1 cellular context compared by ENCODE assay signal in the genomic region with DNA sequence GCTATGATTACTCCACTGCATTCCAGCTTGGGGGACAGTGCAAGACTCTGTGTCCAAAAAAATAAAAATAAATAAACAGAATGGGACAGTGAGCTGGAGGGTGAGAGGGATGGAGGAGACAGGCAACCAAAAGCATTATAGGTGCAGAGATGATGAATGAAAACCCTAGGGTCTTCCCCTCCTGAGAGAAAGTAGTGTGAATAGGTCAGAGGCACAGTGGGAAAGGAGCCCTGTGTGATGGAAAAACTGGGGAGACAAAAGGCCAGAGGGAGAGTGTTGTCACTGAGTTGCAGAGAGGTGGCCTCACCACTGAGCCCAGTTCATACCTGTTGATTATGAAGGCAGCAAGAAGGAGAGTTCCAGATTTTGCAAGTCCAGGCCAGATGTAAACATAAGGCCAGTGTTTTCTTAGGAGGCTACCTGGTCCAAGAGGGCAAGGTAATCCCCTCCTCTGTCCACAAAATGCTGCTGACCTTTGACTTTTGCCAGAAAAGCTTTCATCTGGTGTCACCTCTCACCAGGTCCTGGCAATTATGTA.
TF ChIP-seq lines count a peak whose summit lies in the region.

No MANE protein-coding gene starts in this region.

TF ChIP-seq in HepG2, 621 proteins besides CTCF, POLR2A, EP300 and RAD21 (continued from another document and continues in another):
- TF ChIP-seq, protein P1, sequence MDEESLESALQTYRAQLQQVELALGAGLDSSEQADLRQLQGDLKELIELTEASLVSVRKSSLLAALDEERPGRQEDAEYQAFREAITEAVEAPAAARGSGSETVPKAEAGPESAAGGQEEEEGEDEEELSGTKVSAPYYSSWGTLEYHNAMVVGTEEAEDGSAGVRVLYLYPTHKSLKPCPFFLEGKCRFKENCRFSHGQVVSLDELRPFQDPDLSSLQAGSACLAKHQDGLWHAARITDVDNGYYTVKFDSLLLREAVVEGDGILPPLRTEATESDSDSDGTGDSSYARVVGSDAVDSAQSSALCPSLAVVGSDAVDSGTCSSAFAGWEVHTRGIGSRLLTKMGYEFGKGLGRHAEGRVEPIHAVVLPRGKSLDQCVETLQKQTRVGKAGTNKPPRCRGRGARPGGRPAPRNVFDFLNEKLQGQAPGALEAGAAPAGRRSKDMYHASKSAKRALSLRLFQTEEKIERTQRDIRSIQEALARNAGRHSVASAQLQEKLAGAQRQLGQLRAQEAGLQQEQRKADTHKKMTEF (CRISPR knock-in tag; IDR thresholded peaks at IDR 0.05): peak; percentile 78
- TF ChIP-seq, protein P2, sequence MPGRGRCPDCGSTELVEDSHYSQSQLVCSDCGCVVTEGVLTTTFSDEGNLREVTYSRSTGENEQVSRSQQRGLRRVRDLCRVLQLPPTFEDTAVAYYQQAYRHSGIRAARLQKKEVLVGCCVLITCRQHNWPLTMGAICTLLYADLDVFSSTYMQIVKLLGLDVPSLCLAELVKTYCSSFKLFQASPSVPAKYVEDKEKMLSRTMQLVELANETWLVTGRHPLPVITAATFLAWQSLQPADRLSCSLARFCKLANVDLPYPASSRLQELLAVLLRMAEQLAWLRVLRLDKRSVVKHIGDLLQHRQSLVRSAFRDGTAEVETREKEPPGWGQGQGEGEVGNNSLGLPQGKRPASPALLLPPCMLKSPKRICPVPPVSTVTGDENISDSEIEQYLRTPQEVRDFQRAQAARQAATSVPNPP (CRISPR knock-in tag; IDR thresholded peaks at IDR 0.05): no peak; the same call in 1 of the 2 replicates
- no peak for TF ChIP-seq ZFP82 (CRISPR knock-in tag; IDR thresholded peaks at IDR 0.05; ENCODE audit: borderline replicate concordance)
- no peak for TF ChIP-seq ZNF790 (CRISPR knock-in tag; IDR thresholded peaks at IDR 0.05; ENCODE audit: borderline replicate concordance)
- TF ChIP-seq, protein P3, sequence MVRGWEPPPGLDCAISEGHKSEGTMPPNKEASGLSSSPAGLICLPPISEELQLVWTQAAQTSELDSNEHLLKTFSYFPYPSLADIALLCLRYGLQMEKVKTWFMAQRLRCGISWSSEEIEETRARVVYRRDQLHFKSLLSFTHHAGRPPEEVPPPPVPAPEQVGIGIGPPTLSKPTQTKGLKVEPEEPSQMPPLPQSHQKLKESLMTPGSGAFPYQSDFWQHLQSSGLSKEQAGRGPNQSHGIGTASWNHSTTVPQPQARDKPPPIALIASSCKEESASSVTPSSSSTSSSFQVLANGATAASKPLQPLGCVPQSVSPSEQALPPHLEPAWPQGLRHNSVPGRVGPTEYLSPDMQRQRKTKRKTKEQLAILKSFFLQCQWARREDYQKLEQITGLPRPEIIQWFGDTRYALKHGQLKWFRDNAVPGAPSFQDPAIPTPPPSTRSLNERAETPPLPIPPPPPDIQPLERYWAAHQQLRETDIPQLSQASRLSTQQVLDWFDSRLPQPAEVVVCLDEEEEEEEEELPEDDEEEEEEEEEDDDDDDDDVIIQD (CRISPR knock-in tag; IDR thresholded peaks at IDR 0.05; ENCODE audit: low read depth): no peak
- TF ChIP-seq ZNF329 (CRISPR knock-in tag; IDR thresholded peaks at IDR 0.05; ENCODE audit: low read depth): no peak
- no peak for TF ChIP-seq AKAP8 (CRISPR knock-in tag; IDR thresholded peaks at IDR 0.05)
- TF ChIP-seq, protein P4, sequence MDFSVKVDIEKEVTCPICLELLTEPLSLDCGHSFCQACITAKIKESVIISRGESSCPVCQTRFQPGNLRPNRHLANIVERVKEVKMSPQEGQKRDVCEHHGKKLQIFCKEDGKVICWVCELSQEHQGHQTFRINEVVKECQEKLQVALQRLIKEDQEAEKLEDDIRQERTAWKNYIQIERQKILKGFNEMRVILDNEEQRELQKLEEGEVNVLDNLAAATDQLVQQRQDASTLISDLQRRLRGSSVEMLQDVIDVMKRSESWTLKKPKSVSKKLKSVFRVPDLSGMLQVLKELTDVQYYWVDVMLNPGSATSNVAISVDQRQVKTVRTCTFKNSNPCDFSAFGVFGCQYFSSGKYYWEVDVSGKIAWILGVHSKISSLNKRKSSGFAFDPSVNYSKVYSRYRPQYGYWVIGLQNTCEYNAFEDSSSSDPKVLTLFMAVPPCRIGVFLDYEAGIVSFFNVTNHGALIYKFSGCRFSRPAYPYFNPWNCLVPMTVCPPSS (IDR thresholded peaks at IDR 0.05): no peak
- TF ChIP-seq, protein P5, sequence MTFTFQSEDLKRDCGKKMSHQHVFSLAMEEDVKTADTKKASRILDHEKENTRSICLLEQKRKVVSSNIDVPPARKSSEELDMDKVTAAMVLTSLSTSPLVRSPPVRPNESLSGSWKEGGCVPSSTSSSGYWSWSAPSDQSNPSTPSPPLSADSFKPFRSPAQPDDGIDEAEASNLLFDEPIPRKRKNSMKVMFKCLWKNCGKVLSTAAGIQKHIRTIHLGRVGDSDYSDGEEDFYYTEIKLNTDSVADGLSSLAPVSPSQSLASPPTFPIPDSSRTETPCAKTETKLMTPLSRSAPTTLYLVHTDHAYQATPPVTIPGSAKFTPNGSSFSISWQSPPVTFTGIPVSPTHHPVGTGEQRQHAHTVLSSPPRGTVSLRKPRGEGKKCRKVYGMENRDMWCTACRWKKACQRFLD (CRISPR knock-in tag; IDR thresholded peaks at IDR 0.05; ENCODE audit: borderline replicate concordance): no peak
- no peak for TF ChIP-seq CREB1 (IDR thresholded peaks at IDR 0.05)
- peak; percentile 53; the same call in 1 of the 2 replicates for TF ChIP-seq CREB1 (CRISPR knock-in tag; IDR thresholded peaks at IDR 0.05)
- TF ChIP-seq RORA (CRISPR knock-in tag; IDR thresholded peaks at IDR 0.05): no peak
- TF ChIP-seq, protein P6, sequence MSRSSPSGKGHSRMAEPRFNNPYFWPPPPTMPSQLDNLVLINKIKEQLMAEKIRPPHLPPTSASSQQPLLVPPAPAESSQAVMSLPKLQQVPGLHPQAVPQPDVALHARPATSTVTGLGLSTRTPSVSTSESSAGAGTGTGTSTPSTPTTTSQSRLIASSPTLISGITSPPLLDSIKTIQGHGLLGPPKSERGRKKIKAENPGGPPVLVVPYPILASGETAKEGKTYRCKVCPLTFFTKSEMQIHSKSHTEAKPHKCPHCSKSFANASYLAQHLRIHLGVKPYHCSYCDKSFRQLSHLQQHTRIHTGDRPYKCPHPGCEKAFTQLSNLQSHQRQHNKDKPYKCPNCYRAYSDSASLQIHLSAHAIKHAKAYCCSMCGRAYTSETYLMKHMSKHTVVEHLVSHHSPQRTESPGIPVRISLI (CRISPR knock-in tag; IDR thresholded peaks at IDR 0.05; ENCODE audit: borderline replicate concordance): peak; percentile 6; the same call in 1 of the 2 replicates
- TF ChIP-seq RXRB (CRISPR knock-in tag; IDR thresholded peaks at IDR 0.05; ENCODE audit: borderline replicate concordance): peak; percentile 84
- TF ChIP-seq ZMYM2 (CRISPR knock-in tag; IDR thresholded peaks at IDR 0.05): peak; percentile 35; the same call in 1 of the 2 replicates
- TF ChIP-seq, protein P7, sequence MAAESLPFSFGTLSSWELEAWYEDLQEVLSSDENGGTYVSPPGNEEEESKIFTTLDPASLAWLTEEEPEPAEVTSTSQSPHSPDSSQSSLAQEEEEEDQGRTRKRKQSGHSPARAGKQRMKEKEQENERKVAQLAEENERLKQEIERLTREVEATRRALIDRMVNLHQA (CRISPR knock-in tag; IDR thresholded peaks at IDR 0.05): no peak
- no peak for TF ChIP-seq XBP1 (CRISPR knock-in tag; IDR thresholded peaks at IDR 0.05)
- TF ChIP-seq MZF1 (CRISPR knock-in tag; IDR thresholded peaks at IDR 0.05; ENCODE audit: borderline replicate concordance): no peak
- TF ChIP-seq SOX6 (IDR thresholded peaks at IDR 0.05): no peak
- peak; percentile 92 for TF ChIP-seq SOX6 (CRISPR knock-in tag; IDR thresholded peaks at IDR 0.05)
- TF ChIP-seq TMF1 (CRISPR knock-in tag; IDR thresholded peaks at IDR 0.05; ENCODE audit: low read depth): no peak
- no peak for TF ChIP-seq IKZF1 (IDR thresholded peaks at IDR 0.05)
- TF ChIP-seq, protein P8, sequence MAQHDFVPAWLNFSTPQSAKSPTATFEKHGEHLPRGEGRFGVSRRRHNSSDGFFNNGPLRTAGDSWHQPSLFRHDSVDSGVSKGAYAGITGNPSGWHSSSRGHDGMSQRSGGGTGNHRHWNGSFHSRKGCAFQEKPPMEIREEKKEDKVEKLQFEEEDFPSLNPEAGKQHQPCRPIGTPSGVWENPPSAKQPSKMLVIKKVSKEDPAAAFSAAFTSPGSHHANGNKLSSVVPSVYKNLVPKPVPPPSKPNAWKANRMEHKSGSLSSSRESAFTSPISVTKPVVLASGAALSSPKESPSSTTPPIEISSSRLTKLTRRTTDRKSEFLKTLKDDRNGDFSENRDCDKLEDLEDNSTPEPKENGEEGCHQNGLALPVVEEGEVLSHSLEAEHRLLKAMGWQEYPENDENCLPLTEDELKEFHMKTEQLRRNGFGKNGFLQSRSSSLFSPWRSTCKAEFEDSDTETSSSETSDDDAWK (CRISPR knock-in tag; IDR thresholded peaks at IDR 0.05): no peak
- TF ChIP-seq, protein P9, sequence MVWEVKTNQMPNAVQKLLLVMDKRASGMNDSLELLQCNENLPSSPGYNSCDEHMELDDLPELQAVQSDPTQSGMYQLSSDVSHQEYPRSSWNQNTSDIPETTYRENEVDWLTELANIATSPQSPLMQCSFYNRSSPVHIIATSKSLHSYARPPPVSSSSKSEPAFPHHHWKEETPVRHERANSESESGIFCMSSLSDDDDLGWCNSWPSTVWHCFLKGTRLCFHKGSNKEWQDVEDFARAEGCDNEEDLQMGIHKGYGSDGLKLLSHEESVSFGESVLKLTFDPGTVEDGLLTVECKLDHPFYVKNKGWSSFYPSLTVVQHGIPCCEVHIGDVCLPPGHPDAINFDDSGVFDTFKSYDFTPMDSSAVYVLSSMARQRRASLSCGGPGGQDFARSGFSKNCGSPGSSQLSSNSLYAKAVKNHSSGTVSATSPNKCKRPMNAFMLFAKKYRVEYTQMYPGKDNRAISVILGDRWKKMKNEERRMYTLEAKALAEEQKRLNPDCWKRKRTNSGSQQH (CRISPR knock-in tag; IDR thresholded peaks at IDR 0.05; ENCODE audit: low read depth): no peak
- TF ChIP-seq ZNF777 (CRISPR knock-in tag; IDR thresholded peaks at IDR 0.05): no peak
- TF ChIP-seq, protein P10, sequence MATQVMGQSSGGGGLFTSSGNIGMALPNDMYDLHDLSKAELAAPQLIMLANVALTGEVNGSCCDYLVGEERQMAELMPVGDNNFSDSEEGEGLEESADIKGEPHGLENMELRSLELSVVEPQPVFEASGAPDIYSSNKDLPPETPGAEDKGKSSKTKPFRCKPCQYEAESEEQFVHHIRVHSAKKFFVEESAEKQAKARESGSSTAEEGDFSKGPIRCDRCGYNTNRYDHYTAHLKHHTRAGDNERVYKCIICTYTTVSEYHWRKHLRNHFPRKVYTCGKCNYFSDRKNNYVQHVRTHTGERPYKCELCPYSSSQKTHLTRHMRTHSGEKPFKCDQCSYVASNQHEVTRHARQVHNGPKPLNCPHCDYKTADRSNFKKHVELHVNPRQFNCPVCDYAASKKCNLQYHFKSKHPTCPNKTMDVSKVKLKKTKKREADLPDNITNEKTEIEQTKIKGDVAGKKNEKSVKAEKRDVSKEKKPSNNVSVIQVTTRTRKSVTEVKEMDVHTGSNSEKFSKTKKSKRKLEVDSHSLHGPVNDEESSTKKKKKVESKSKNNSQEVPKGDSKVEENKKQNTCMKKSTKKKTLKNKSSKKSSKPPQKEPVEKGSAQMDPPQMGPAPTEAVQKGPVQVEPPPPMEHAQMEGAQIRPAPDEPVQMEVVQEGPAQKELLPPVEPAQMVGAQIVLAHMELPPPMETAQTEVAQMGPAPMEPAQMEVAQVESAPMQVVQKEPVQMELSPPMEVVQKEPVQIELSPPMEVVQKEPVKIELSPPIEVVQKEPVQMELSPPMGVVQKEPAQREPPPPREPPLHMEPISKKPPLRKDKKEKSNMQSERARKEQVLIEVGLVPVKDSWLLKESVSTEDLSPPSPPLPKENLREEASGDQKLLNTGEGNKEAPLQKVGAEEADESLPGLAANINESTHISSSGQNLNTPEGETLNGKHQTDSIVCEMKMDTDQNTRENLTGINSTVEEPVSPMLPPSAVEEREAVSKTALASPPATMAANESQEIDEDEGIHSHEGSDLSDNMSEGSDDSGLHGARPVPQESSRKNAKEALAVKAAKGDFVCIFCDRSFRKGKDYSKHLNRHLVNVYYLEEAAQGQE (IDR thresholded peaks at IDR 0.05; ENCODE audit: borderline replicate concordance in 1 of 2, low read depth in 1 of 2, low read length in 2 of 2): peak in 1 of 2 experiments; percentile 44; a peak in 1 of 4 replicates
- TF ChIP-seq ZNF878 (CRISPR knock-in tag; IDR thresholded peaks at IDR 0.05): peak; percentile 75; the same call in 1 of the 2 replicates
- TF ChIP-seq, protein P11, sequence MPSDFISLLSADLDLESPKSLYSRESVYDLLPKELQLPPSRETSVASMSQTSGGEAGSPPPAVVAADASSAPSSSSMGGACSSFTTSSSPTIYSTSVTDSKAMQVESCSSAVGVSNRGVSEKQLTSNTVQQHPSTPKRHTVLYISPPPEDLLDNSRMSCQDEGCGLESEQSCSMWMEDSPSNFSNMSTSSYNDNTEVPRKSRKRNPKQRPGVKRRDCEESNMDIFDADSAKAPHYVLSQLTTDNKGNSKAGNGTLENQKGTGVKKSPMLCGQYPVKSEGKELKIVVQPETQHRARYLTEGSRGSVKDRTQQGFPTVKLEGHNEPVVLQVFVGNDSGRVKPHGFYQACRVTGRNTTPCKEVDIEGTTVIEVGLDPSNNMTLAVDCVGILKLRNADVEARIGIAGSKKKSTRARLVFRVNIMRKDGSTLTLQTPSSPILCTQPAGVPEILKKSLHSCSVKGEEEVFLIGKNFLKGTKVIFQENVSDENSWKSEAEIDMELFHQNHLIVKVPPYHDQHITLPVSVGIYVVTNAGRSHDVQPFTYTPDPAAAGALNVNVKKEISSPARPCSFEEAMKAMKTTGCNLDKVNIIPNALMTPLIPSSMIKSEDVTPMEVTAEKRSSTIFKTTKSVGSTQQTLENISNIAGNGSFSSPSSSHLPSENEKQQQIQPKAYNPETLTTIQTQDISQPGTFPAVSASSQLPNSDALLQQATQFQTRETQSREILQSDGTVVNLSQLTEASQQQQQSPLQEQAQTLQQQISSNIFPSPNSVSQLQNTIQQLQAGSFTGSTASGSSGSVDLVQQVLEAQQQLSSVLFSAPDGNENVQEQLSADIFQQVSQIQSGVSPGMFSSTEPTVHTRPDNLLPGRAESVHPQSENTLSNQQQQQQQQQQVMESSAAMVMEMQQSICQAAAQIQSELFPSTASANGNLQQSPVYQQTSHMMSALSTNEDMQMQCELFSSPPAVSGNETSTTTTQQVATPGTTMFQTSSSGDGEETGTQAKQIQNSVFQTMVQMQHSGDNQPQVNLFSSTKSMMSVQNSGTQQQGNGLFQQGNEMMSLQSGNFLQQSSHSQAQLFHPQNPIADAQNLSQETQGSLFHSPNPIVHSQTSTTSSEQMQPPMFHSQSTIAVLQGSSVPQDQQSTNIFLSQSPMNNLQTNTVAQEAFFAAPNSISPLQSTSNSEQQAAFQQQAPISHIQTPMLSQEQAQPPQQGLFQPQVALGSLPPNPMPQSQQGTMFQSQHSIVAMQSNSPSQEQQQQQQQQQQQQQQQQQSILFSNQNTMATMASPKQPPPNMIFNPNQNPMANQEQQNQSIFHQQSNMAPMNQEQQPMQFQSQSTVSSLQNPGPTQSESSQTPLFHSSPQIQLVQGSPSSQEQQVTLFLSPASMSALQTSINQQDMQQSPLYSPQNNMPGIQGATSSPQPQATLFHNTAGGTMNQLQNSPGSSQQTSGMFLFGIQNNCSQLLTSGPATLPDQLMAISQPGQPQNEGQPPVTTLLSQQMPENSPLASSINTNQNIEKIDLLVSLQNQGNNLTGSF (CRISPR knock-in tag; IDR thresholded peaks at IDR 0.05): no peak
- TF ChIP-seq SIX4 (CRISPR knock-in tag; IDR thresholded peaks at IDR 0.05): 0 out of 2 replicates have a peak, but pooled peaks have one; percentile 40
- TF ChIP-seq ZSCAN30 (CRISPR knock-in tag; IDR thresholded peaks at IDR 0.05): no peak
- TF ChIP-seq KMT2B (CRISPR knock-in tag; IDR thresholded peaks at IDR 0.05): no peak
- TF ChIP-seq BRCA1 (CRISPR knock-in tag; IDR thresholded peaks at IDR 0.05): no peak
- TF ChIP-seq ZNF460 (CRISPR knock-in tag; IDR thresholded peaks at IDR 0.05; ENCODE audit: borderline replicate concordance): no peak
- no peak; the same call in 1 of the 2 replicates for TF ChIP-seq ARNT2 (CRISPR knock-in tag; IDR thresholded peaks at IDR 0.05; ENCODE audit: low read depth)
- no peak for TF ChIP-seq ZNF30 (CRISPR knock-in tag; IDR thresholded peaks at IDR 0.05)
- TF ChIP-seq ZNF33B (CRISPR knock-in tag; IDR thresholded peaks at IDR 0.05): no peak
- TF ChIP-seq ZBTB3 (CRISPR knock-in tag; IDR thresholded peaks at IDR 0.05; ENCODE audit: borderline replicate concordance, low read depth): no peak
- TF ChIP-seq NFE2L1 (CRISPR knock-in tag; IDR thresholded peaks at IDR 0.05; ENCODE audit: borderline replicate concordance): no peak
